Comparison of ENCODE assay signal across 12 cellular contexts in genomic region chr17:61128671-61129115, GRCh38.
DNase-seq lines count a peak whose midpoint lies in the region; ATAC-seq and TF ChIP-seq lines count a peak whose summit lies in the region.
"Had no signal": no experiment of that assay in that cellular context is flagged by ENCODE, and none has a peak within 500 bp of the region (broad histone marks: within the 10 kb centered on the region; RNA-seq: fewer than 3 reads in every experiment).

No MANE protein-coding gene starts in this region.

- H3K4me3 Mint-ChIP-seq in nephron: no peak overlapping the region

- no peaks in the 10 kb centered on the region for H3K36me3 Mint-ChIP-seq in nephron (ENCODE audit: low read depth)

- H3K4me3 ChIP-seq in breast epithelium (no peak overlapping the region), mammary epithelial cell (replicated peaks in 1 of 3; ENCODE audit: insufficient read depth in 1 of 3, low read depth in 2 of 3, low read length in 3 of 3) (no peak overlapping the region), adrenal gland (no peak overlapping the region)

- no peaks in the 10 kb centered on the region for H3K36me3 ChIP-seq in breast epithelium
- no peaks in the 10 kb centered on the region for H3K36me3 ChIP-seq in mammary epithelial cell (ENCODE audit: insufficient read depth, low read length)
- no peaks in the 10 kb centered on the region for H3K36me3 ChIP-seq in adrenal gland (replicated peaks in 1 of 2)
- H3K36me3 ChIP-seq: WERI-Rb-1 had no signal

- H3K9ac ChIP-seq in mammary epithelial cell (ENCODE audit: insufficient read depth, low read length): no peak overlapping the region

- H3K4me1 Mint-ChIP-seq in nephron: peaks cover 75% of the 10 kb centered on the region

- TF ChIP-seq POLR2A in breast epithelium (IDR thresholded peaks at IDR 0.05) (no peak), adrenal gland (IDR thresholded peaks at IDR 0.05) (no peak)

- in situ Hi-C loops in mammary epithelial cell (cut with MboI; ENCODE audit: low sequenced_read_pairs in 2 of 2): no loop called here

- ATAC-seq in GM19397 (IDR thresholded peaks at IDR 0.05; ENCODE audit: unreplicated experiment) (no peak), GM21529 (IDR thresholded peaks at IDR 0.05; ENCODE audit: unreplicated experiment) (no peak)

- 81% methylated on average over 8 of the region's 8 CpGs for WGBS in mammary epithelial cell (ENCODE audit: low coverage, missing lambda C conversion rate)
- WGBS in adrenal gland, 4 donors: 50 to 53% (median 52%) methylated on average over 8 of the region's 8 CpGs

- DNase-seq in breast epithelium (ENCODE audit: low spot score in 2 of 2) (no peak), mammary epithelial cell (no peak), fibroblast of gingiva (ENCODE audit: low read depth) (peak; percentile 65), occipital lobe (lab: John Stamatoyannopoulos, UW) (no peak), adrenal gland (no peak)
- DNase-seq: activated T-cell treated with anti-CD3 and anti-CD28 coated beads, Interleukin-2, amount 50 U/mL, for 48 hours; MV-4-11; posterior cingulate gyrus; WERI-Rb-1 had no signal

- H3K27ac Mint-ChIP-seq in nephron: peak overlapping the region; percentile 57 to 73 (median 72)

- BruUV-seq in mammary epithelial cell (replicated peaks; lab: Mats Ljungman, UMichigan): no TSS peak

- H3K79me2 ChIP-seq in mammary epithelial cell (ENCODE audit: insufficient read depth, low read length): no peaks in the 10 kb centered on the region

- no peak overlapping the region for H2AFZ ChIP-seq in mammary epithelial cell (ENCODE audit: low read depth, low read length)

- intact Hi-C loops in breast epithelium (cut with DNase I; ENCODE audit: low total_unique reads): no loop called here
- intact Hi-C loops in mammary epithelial cell (cut with micrococcal nuclease): no loop called here
- intact Hi-C loops in adrenal gland (cut with DNase I): no loop called here

- H3K27me3 ChIP-seq in breast epithelium (no peaks in the 10 kb centered on the region), mammary epithelial cell (ENCODE audit: insufficient read depth, low read length) (no peaks in the 10 kb centered on the region), adrenal gland (no peaks in the 10 kb centered on the region)

- no peaks in the 10 kb centered on the region for H4K20me1 ChIP-seq in mammary epithelial cell (ENCODE audit: insufficient read depth, low read length)

- H3K27me3 Mint-ChIP-seq in nephron (ENCODE audit: low read depth): no peaks in the 10 kb centered on the region

- TF ChIP-seq CTCF in breast epithelium (IDR thresholded peaks at IDR 0.05) (no peak), mammary epithelial cell (conservative IDR thresholded peaks at IDR 0.05 in 1 of 2, IDR thresholded peaks at IDR 0.05 in 1 of 2; ENCODE audit: extremely low read depth in 1 of 2, insufficient read depth in 1 of 2, low read depth in 1 of 2, low read length in 2 of 2) (no peak), nephron (IDR thresholded peaks at IDR 0.05; ENCODE audit: unreplicated experiment in 3 of 3) (no peak), adrenal gland (IDR thresholded peaks at IDR 0.05) (no peak)

- H3K4me1 ChIP-seq in breast epithelium (no peaks in the 10 kb centered on the region), mammary epithelial cell (ENCODE audit: insufficient read depth, low read length) (no peaks in the 10 kb centered on the region), adrenal gland (replicated peaks in 1 of 2) (no peaks in the 10 kb centered on the region)

- H3K9me3 Mint-ChIP-seq in nephron: no peaks in the 10 kb centered on the region

- CTCF ChIA-PET in mammary epithelial cell (lab: Charles Lee; ENCODE audit: low non-redundant PET): no interaction called here

- H3K9me3 ChIP-seq in breast epithelium: no peaks in the 10 kb centered on the region
- no peaks in the 10 kb centered on the region for H3K9me3 ChIP-seq in mammary epithelial cell (replicated peaks; ENCODE audit: insufficient read depth, low read length)
- no peaks in the 10 kb centered on the region for H3K9me3 ChIP-seq in adrenal gland (replicated peaks in 1 of 3)

- dilution Hi-C loops in mammary epithelial cell (cut with HindIII; ENCODE audit: low sequenced_read_pairs): no loop called here

- H3K4me2 ChIP-seq in mammary epithelial cell (ENCODE audit: insufficient read depth, low read depth, low read length): no peak overlapping the region

- H3K27ac ChIP-seq in breast epithelium (peak overlapping the region; percentile 33 to 68), mammary epithelial cell (ENCODE audit: insufficient read depth, low read depth, low read length) (no peak overlapping the region), adrenal gland (peak overlapping the region in 1 of 5 donors; percentile 38)
- H3K27ac ChIP-seq: WERI-Rb-1 had no signal
